In genomic region chr7:45028138-45028919, GRCh38 we compare ENCODE assay signal across 1 cellular context.
TF ChIP-seq lines count a peak whose summit lies in the region.

No MANE protein-coding gene starts in this region.

TF ChIP-seq in GM12878, 131 proteins besides CTCF, POLR2A, EP300 and RAD21:
- peak; percentile 94 for TF ChIP-seq NR2F1 (conservative IDR thresholded peaks at IDR 0.05)
- no peak for TF ChIP-seq CHD4 (IDR thresholded peaks at IDR 0.05)
- TF ChIP-seq ZBED1 (IDR thresholded peaks at IDR 0.05; ENCODE audit: borderline replicate concordance): 0 out of 2 replicates have a peak, but pooled peaks have one; percentile 23
- no peak for TF ChIP-seq ELK1 (IDR thresholded peaks at IDR 0.05; ENCODE audit: low read depth, low read length)
- TF ChIP-seq TAF1 (IDR thresholded peaks at IDR 0.05; ENCODE audit: borderline replicate concordance, low read depth, low read length): no peak
- TF ChIP-seq ZNF384 (IDR thresholded peaks at IDR 0.05; ENCODE audit: borderline replicate concordance, low read depth, low read length): peak; percentile 6; the same call in 1 of the 2 replicates
- peak; percentile 34; the same call in 1 of the 2 replicates for TF ChIP-seq MLLT1 (IDR thresholded peaks at IDR 0.05)
- TF ChIP-seq KAT2A (conservative IDR thresholded peaks at IDR 0.05; ENCODE audit: control insufficient read depth, low read depth, low read length): no peak
- TF ChIP-seq HDGF (IDR thresholded peaks at IDR 0.05): 0 out of 2 replicates have a peak, but pooled peaks have one; percentile 18
- 0 out of 2 replicates have a peak, but pooled peaks have one; percentile 26 for TF ChIP-seq MTA3 (IDR thresholded peaks at IDR 0.05; ENCODE audit: borderline replicate concordance, low read length)
- TF ChIP-seq JUNB (IDR thresholded peaks at IDR 0.05): peak; percentile 31; the same call in 1 of the 2 replicates
